Comparison of ENCODE assay signal across 1 cellular context in the genomic region with DNA sequence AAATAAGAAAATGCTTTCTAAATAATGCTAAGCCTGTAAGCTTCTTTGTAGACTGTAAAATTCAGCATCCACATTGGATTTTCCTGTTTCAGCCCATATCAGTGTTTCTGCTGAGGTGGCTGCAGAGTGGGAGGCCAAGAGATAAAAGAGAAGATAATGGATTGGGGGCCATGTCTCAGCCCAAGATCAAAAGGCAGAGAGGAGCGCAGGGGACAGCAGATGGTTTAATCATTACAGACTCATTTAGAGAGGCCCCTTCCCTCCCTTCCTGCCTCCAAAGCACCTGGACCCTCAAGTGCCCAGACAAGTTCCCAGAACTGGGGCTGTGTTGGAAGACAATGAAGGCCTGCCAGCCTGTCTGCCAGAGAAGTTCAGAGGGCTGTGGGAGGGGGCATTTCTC.
TF ChIP-seq lines count a peak whose summit lies in the region.

No MANE protein-coding gene starts in this region.

TF ChIP-seq in GM23338, 12 proteins besides CTCF, POLR2A, EP300 and RAD21:
- TF ChIP-seq NANOG (IDR thresholded peaks at IDR 0.05; ENCODE audit: borderline replicate concordance) (no peak), JUNB (IDR thresholded peaks at IDR 0.05; ENCODE audit: unreplicated experiment) (no peak), EZH2 (IDR thresholded peaks at IDR 0.05; ENCODE audit: low read depth, unreplicated experiment) (no peak), POLR2AphosphoS5 (IDR thresholded peaks at IDR 0.05; ENCODE audit: low read depth) (no peak), ZNF331 (CRISPR knock-in tag; IDR thresholded peaks at IDR 0.05; ENCODE audit: low read depth) (no peak), STAT1 (IDR thresholded peaks at IDR 0.05; ENCODE audit: unreplicated experiment) (no peak), CREB1 (CRISPR knock-in tag; IDR thresholded peaks at IDR 0.05; ENCODE audit: low read depth) (no peak), EZH2phosphoT487 (IDR thresholded peaks at IDR 0.05; ENCODE audit: unreplicated experiment) (no peak), ZNF114 (CRISPR knock-in tag; IDR thresholded peaks at IDR 0.05) (no peak)
- TF ChIP-seq, protein P1, sequence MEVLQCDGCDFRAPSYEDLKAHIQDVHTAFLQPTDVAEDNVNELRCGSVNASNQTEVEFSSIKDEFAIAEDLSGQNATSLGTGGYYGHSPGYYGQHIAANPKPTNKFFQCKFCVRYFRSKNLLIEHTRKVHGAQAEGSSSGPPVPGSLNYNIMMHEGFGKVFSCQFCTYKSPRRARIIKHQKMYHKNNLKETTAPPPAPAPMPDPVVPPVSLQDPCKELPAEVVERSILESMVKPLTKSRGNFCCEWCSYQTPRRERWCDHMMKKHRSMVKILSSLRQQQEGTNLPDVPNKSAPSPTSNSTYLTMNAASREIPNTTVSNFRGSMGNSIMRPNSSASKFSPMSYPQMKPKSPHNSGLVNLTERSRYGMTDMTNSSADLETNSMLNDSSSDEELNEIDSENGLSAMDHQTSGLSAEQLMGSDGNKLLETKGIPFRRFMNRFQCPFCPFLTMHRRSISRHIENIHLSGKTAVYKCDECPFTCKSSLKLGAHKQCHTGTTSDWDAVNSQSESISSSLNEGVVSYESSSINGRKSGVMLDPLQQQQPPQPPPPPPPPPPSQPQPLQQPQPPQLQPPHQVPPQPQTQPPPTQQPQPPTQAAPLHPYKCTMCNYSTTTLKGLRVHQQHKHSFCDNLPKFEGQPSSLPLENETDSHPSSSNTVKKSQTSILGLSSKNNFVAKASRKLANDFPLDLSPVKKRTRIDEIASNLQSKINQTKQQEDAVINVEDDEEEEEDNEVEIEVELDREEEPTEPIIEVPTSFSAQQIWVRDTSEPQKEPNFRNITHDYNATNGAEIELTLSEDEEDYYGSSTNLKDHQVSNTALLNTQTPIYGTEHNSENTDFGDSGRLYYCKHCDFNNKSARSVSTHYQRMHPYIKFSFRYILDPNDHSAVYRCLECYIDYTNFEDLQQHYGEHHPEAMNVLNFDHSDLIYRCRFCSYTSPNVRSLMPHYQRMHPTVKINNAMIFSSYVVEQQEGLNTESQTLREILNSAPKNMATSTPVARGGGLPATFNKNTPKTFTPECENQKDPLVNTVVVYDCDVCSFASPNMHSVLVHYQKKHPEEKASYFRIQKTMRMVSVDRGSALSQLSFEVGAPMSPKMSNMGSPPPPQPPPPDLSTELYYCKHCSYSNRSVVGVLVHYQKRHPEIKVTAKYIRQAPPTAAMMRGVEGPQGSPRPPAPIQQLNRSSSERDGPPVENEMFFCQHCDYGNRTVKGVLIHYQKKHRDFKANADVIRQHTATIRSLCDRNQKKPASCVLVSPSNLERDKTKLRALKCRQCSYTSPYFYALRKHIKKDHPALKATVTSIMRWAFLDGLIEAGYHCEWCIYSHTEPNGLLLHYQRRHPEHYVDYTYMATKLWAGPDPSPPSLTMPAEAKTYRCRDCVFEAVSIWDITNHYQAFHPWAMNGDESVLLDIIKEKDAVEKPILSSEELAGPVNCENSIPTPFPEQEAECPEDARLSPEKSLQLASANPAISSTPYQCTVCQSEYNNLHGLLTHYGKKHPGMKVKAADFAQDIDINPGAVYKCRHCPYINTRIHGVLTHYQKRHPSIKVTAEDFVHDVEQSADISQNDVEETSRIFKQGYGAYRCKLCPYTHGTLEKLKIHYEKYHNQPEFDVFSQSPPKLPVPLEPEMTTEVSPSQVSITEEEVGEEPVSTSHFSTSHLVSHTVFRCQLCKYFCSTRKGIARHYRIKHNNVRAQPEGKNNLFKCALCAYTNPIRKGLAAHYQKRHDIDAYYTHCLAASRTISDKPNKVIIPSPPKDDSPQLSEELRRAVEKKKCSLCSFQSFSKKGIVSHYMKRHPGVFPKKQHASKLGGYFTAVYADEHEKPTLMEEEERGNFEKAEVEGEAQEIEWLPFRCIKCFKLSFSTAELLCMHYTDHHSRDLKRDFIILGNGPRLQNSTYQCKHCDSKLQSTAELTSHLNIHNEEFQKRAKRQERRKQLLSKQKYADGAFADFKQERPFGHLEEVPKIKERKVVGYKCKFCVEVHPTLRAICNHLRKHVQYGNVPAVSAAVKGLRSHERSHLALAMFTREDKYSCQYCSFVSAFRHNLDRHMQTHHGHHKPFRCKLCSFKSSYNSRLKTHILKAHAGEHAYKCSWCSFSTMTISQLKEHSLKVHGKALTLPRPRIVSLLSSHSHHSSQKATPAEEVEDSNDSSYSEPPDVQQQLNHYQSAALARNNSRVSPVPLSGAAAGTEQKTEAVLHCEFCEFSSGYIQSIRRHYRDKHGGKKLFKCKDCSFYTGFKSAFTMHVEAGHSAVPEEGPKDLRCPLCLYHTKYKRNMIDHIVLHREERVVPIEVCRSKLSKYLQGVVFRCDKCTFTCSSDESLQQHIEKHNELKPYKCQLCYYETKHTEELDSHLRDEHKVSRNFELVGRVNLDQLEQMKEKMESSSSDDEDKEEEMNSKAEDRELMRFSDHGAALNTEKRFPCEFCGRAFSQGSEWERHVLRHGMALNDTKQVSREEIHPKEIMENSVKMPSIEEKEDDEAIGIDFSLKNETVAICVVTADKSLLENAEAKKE (CRISPR knock-in tag; IDR thresholded peaks at IDR 0.05), result no peak
- TF ChIP-seq, protein P2, sequence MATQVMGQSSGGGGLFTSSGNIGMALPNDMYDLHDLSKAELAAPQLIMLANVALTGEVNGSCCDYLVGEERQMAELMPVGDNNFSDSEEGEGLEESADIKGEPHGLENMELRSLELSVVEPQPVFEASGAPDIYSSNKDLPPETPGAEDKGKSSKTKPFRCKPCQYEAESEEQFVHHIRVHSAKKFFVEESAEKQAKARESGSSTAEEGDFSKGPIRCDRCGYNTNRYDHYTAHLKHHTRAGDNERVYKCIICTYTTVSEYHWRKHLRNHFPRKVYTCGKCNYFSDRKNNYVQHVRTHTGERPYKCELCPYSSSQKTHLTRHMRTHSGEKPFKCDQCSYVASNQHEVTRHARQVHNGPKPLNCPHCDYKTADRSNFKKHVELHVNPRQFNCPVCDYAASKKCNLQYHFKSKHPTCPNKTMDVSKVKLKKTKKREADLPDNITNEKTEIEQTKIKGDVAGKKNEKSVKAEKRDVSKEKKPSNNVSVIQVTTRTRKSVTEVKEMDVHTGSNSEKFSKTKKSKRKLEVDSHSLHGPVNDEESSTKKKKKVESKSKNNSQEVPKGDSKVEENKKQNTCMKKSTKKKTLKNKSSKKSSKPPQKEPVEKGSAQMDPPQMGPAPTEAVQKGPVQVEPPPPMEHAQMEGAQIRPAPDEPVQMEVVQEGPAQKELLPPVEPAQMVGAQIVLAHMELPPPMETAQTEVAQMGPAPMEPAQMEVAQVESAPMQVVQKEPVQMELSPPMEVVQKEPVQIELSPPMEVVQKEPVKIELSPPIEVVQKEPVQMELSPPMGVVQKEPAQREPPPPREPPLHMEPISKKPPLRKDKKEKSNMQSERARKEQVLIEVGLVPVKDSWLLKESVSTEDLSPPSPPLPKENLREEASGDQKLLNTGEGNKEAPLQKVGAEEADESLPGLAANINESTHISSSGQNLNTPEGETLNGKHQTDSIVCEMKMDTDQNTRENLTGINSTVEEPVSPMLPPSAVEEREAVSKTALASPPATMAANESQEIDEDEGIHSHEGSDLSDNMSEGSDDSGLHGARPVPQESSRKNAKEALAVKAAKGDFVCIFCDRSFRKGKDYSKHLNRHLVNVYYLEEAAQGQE (IDR thresholded peaks at IDR 0.05; ENCODE audit: unreplicated experiment), result no peak
- TF ChIP-seq, protein P3, sequence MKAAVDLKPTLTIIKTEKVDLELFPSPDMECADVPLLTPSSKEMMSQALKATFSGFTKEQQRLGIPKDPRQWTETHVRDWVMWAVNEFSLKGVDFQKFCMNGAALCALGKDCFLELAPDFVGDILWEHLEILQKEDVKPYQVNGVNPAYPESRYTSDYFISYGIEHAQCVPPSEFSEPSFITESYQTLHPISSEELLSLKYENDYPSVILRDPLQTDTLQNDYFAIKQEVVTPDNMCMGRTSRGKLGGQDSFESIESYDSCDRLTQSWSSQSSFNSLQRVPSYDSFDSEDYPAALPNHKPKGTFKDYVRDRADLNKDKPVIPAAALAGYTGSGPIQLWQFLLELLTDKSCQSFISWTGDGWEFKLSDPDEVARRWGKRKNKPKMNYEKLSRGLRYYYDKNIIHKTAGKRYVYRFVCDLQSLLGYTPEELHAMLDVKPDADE (IDR thresholded peaks at IDR 0.05), result no peak
